8 cellular contexts compared by ENCODE assay signal in genomic region chr4:108922191-108922590, GRCh38.
"Had no signal": no experiment of that assay in that cellular context is flagged by ENCODE, and none has a peak within 500 bp of the region (broad histone marks: within the 10 kb centered on the region; RNA-seq: fewer than 3 reads in every experiment).

No MANE protein-coding gene starts in this region.

- H2AFZ ChIP-seq: GM23338 had no signal

- DNase-seq: H9, HCEC 1CT, IMR-90 had no signal

- H3K4me3 ChIP-seq: GM23338, K562 had no signal

- H3K27ac Mint-ChIP-seq: GM23338, H9 had no signal

- H3K4me2 ChIP-seq: GM23338 had no signal

- H3K4me3 Mint-ChIP-seq: GM23338, H9 had no signal

- FAIRE-seq: H1, H54, HTR-8/SVneo, K562 had no signal

- H3K9me3 Mint-ChIP-seq: GM23338, H9 had no signal
